ENCODE assay signal across 13 cellular contexts in genomic region chr11:17543574-17544180, GRCh38. TPM values are rescaled to one million over a fixed set of nuclear protein-coding genes. Genes with fewer than 3 reads are reported as not detected.
DNase-seq lines count a peak whose midpoint lies in the region; ATAC-seq and TF ChIP-seq lines count a peak whose summit lies in the region.
"Had no signal": no experiment of that assay in that cellular context is flagged by ENCODE, and none has a peak within 500 bp of the region (broad histone marks: within the 10 kb centered on the region; RNA-seq: fewer than 3 reads in every experiment).

No MANE protein-coding gene starts in this region.

- H3K4me2 ChIP-seq in hepatocyte, result peak overlapping the region; percentile 82
- H3K4me2 ChIP-seq in neural progenitor cell, result peak overlapping the region; percentile 78
- H3K4me2 ChIP-seq in PC-9, result no peak overlapping the region

- H3F3A ChIP-seq in neural progenitor cell (ENCODE audit: low read depth) (no peaks in the 10 kb centered on the region), PC-9 (ENCODE audit: insufficient read depth, low read depth) (no peaks in the 10 kb centered on the region)

- H3K9me2 ChIP-seq in hepatocyte (replicated peaks; ENCODE audit: insufficient read depth) (no peaks in the 10 kb centered on the region), PC-9 (ENCODE audit: insufficient read depth) (no peaks in the 10 kb centered on the region)

- H2AFZ ChIP-seq in hepatocyte, result no peak overlapping the region
- H2AFZ ChIP-seq in neural progenitor cell (replicated peaks), result peak overlapping the region; percentile 91
- H2AFZ ChIP-seq in PC-9, result no peak overlapping the region

- H3K9me3 ChIP-seq in hepatocyte (ENCODE audit: low read depth) (no peaks in the 10 kb centered on the region), neural progenitor cell (ENCODE audit: low read depth) (no peaks in the 10 kb centered on the region), PC-9 (ENCODE audit: insufficient read depth, low read depth) (no peaks in the 10 kb centered on the region)
- H3K9me3 ChIP-seq: tibial artery had no signal

- H3K4me1 Mint-ChIP-seq in neural progenitor cell, result peaks cover 18% of the 10 kb centered on the region

- H3K9ac ChIP-seq in neural progenitor cell, result no peak overlapping the region

- H3K27me3 ChIP-seq in hepatocyte, result no peaks in the 10 kb centered on the region
- H3K27me3 ChIP-seq in neural progenitor cell, result peaks cover 58% of the 10 kb centered on the region
- H3K27me3 ChIP-seq in PC-9 (ENCODE audit: insufficient read depth, low read depth), result peaks cover 44% of the 10 kb centered on the region

- peak overlapping the region; percentile 13 for H3K4me3 Mint-ChIP-seq in neural progenitor cell
- H3K4me3 Mint-ChIP-seq: natural killer cell had no signal

- TF ChIP-seq CTCF in hepatocyte (IDR thresholded peaks at IDR 0.05; ENCODE audit: poor library complexity), result no peak
- TF ChIP-seq CTCF in neural progenitor cell (IDR thresholded peaks at IDR 0.05), result no peak
- no peak for TF ChIP-seq CTCF in PC-9 (conservative IDR thresholded peaks at IDR 0.05)

- H3K36me3 ChIP-seq in hepatocyte (replicated peaks; ENCODE audit: insufficient read depth, low read depth), result no peaks in the 10 kb centered on the region
- H3K36me3 ChIP-seq in neural progenitor cell, result no peaks in the 10 kb centered on the region
- no peaks in the 10 kb centered on the region for H3K36me3 ChIP-seq in PC-9 (ENCODE audit: low read depth)
- H3K36me3 ChIP-seq: tibial artery had no signal

- peak overlapping the region; percentile 97 for H3K27ac ChIP-seq in hepatocyte
- no peak overlapping the region for H3K27ac ChIP-seq in neural progenitor cell
- no peak overlapping the region for H3K27ac ChIP-seq in PC-9
- H3K27ac ChIP-seq: tibial artery had no signal

- peak overlapping the region; percentile 42 for H3K27ac Mint-ChIP-seq in neural progenitor cell
- H3K27ac Mint-ChIP-seq: natural killer cell had no signal

- no peaks in the 10 kb centered on the region for H3K9me3 Mint-ChIP-seq in neural progenitor cell
- H3K9me3 Mint-ChIP-seq: natural killer cell had no signal

- POLR2A ChIA-PET in PC-9 (lab: Charles Lee; ENCODE audit: unreplicated experiment), result no interaction called here

- no TSS peak for BruUV-seq in PC-9 (replicated peaks; lab: Mats Ljungman, UMichigan)

- H4K20me1 ChIP-seq in hepatocyte (ENCODE audit: insufficient read depth, poor library complexity, severe bottlenecking) (peaks cover 5% of the 10 kb centered on the region), neural progenitor cell (ENCODE audit: low read depth) (no peaks in the 10 kb centered on the region), PC-9 (ENCODE audit: insufficient read depth) (no peaks in the 10 kb centered on the region)

- CTCF ChIA-PET in PC-9 (lab: Charles Lee), result no interaction called here

- H3K27me3 Mint-ChIP-seq in neural progenitor cell (ENCODE audit: insufficient read depth, low read depth), result peaks cover 15% of the 10 kb centered on the region

- intact Hi-C loops in left ventricle myocardium superior (cut with micrococcal nuclease), result no loop called here
- intact Hi-C loops in left cardiac atrium (cut with DNase I), result no loop called here
- intact Hi-C loops in PC-9 (cut with micrococcal nuclease; ENCODE audit: unreplicated experiment), result no loop called here

- peaks cover 20% of the 10 kb centered on the region for H3K4me1 ChIP-seq in hepatocyte (ENCODE audit: insufficient read depth)
- H3K4me1 ChIP-seq in neural progenitor cell, result peaks cover 9% of the 10 kb centered on the region
- no peaks in the 10 kb centered on the region for H3K4me1 ChIP-seq in PC-9 (replicated peaks; ENCODE audit: insufficient read depth)

- 45% methylated on average over 17 of the region's 17 CpGs for WGBS in hepatocyte (ENCODE audit: low lambda C conversion rate, missing lambda C conversion rate)

- DNase-seq in left ventricle myocardium superior, result no peak
- no peak for DNase-seq in left cardiac atrium
- no peak for DNase-seq in hepatocyte (ENCODE audit: low spot score)
- no peak for DNase-seq in neural progenitor cell (ENCODE audit: low spot score)
- DNase-seq in NAMALWA (ENCODE audit: low spot score), result no peak
- no peak for DNase-seq in PC-9
- DNase-seq: activated CD4-positive, CD25-positive, alpha-beta regulatory T cell; DMS 273 treated with DMSO at 0.1 percent for 48 hours; natural killer cell; NCI-H1105 treated with DMSO at 0.1 percent for 48 hours; tibial artery had no signal

- no peaks in the 10 kb centered on the region for H3K36me3 Mint-ChIP-seq in neural progenitor cell
- H3K36me3 Mint-ChIP-seq: natural killer cell had no signal

- peak overlapping the region; percentile 36 for H3K4me3 ChIP-seq in hepatocyte
- peak overlapping the region; percentile 46 for H3K4me3 ChIP-seq in neural progenitor cell
- H3K4me3 ChIP-seq in PC-9, result no peak overlapping the region

- ATAC-seq in left ventricle myocardium superior (peak; percentile 19), left cardiac atrium (no peak), HG02678 (IDR thresholded peaks at IDR 0.05; ENCODE audit: unreplicated experiment) (no peak), GM18498 (IDR thresholded peaks at IDR 0.05; ENCODE audit: unreplicated experiment) (no peak)

- H3K79me2 ChIP-seq in hepatocyte, result peaks cover 39% of the 10 kb centered on the region
- no peaks in the 10 kb centered on the region for H3K79me2 ChIP-seq in neural progenitor cell (ENCODE audit: low read depth)
- no peaks in the 10 kb centered on the region for H3K79me2 ChIP-seq in PC-9 (ENCODE audit: low read depth)

RNA-seq across cellular contexts. Expression of gene USH1C, which starts 0.5 kb away (rescaled TPM):
- total RNA-seq in left ventricle myocardium superior (1.3 TPM), left cardiac atrium (under 1 TPM in 1 of 2 donors, not detected in 1; 0.88 TPM), hepatocyte (58.8 and 60.6 TPM in 2 replicates), neural progenitor cell (ENCODE audit: low replicate concordance) (0.24 and 0.56 TPM in 2 replicates), PC-9 (2021) (not detected in 2 replicates)
- 54.0 and 54.3 TPM in 2 replicates for polyA plus RNA-seq in hepatocyte
- total RNA-seq: natural killer cell had no signal

RNA-seq across cellular contexts. Expression of gene OTOG, which starts 3.4 kb away (rescaled TPM):
- total RNA-seq in left ventricle myocardium superior (not detected), left cardiac atrium (not detected), hepatocyte (0.16 and 0.27 TPM in 2 replicates), neural progenitor cell (ENCODE audit: low replicate concordance) (0.34 and 42.1 TPM in 2 replicates), PC-9 (2021) (not detected in 2 replicates)
- polyA plus RNA-seq in hepatocyte, result 0.06 and 2.0 TPM in 2 replicates
- total RNA-seq: natural killer cell had no signal

Comparison
In these comparisons a context has a peak if more than half of its experiments do, and no peak if none do; other contexts are left out.
1. RNA of gene USH1C, which starts 0.5 kb away (total RNA-seq): 58.8 to 60.6 TPM in hepatocyte; 1.3 TPM in left ventricle myocardium superior (single experiment), 0.88 TPM in left cardiac atrium, 0.24 to 0.56 TPM in neural progenitor cell and not detected in PC-9; every median in the first group is over 10 times any median in the second.